9 cellular contexts compared by ENCODE assay signal in the genomic region with DNA sequence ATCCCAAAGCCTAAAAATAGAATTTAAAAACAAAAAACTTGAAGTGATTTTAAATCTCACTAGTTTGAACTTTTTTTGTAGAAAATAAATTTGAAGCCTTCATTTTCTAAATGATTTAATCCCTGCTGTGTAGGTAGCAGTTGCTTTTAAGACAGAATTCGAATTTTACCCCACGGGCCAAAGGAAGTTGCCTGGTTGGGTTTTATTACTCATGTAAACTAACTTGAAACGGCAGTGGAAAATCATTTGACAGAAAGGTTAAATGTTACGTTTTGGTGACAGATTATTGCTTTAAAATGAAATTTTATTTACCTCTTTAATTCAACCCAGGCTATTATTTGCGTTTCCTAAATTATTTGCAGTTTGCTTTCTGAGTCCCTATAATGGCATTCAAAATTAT. TPM values are rescaled to one million over a fixed set of nuclear protein-coding genes. Genes with fewer than 3 reads are reported as not detected.
DNase-seq lines count a peak whose midpoint lies in the region; ATAC-seq and TF ChIP-seq lines count a peak whose summit lies in the region.
"Had no signal": no experiment of that assay in that cellular context is flagged by ENCODE, and none has a peak within 500 bp of the region (broad histone marks: within the 10 kb centered on the region; RNA-seq: fewer than 3 reads in every experiment).

No MANE protein-coding gene starts in this region.

- H3K36me3 Mint-ChIP-seq in T-helper 2 cell treated with Interferon-gamma antibody and Interleukin-4, amounts not matched to agents 5 μg/mL and 100 μg/mL, for 36 hours (ENCODE audit: low read depth), result peaks cover 5% of the 10 kb centered on the region

- H3K27ac ChIP-seq in fibroblast of lung (ENCODE audit: insufficient read depth, low read length) (no peak overlapping the region), skeletal muscle tissue (ENCODE audit: low read depth, low read length) (peak overlapping the region; percentile 83)

- no peak for TF ChIP-seq CTCF in HFF-Myc (IDR thresholded peaks at IDR 0.05; ENCODE audit: low read depth, low read length, missing control alignments)
- no peak for TF ChIP-seq CTCF in fibroblast of lung (conservative IDR thresholded peaks at IDR 0.05 in 1 of 2, IDR thresholded peaks at IDR 0.05 in 1 of 2; ENCODE audit: low read depth in 1 of 2, low read length in 2 of 2)

- H3K4me3 ChIP-seq in HFF-Myc (replicated peaks; ENCODE audit: low read depth, low read length) (peak overlapping the region; percentile 93), fibroblast of lung (replicated peaks in 1 of 4; ENCODE audit: control extremely low read depth in 1 of 4, insufficient read depth in 1 of 4, low read depth in 3 of 4, low read length in 4 of 4) (peak overlapping the region in 3 of 4 experiments; percentile 25 to 94 (median 90)), skeletal muscle tissue (ENCODE audit: low read length in 3 of 3) (peak overlapping the region in 2 of 3 donors; percentile 41 to 93)

- H3K79me2 ChIP-seq in fibroblast of lung (ENCODE audit: control insufficient read depth, insufficient read depth, low read length), result peaks cover 44% of the 10 kb centered on the region

- H3K4me2 ChIP-seq in fibroblast of lung (ENCODE audit: extremely low read depth, insufficient read depth, low read length), result peak overlapping the region; percentile 66

- no peaks in the 10 kb centered on the region for H3K27me3 Mint-ChIP-seq in T-helper 2 cell treated with Interferon-gamma antibody and Interleukin-4, amounts not matched to agents 5 μg/mL and 100 μg/mL, for 36 hours (ENCODE audit: low read depth)

- H3K36me3 ChIP-seq in fibroblast of lung (ENCODE audit: control insufficient read depth, insufficient read depth, low read length), result no peaks in the 10 kb centered on the region
- no peaks in the 10 kb centered on the region for H3K36me3 ChIP-seq in skeletal muscle tissue (ENCODE audit: control insufficient read depth in 3 of 3, insufficient read depth in 3 of 3, low read length in 3 of 3)

- ATAC-seq in GM21717 (IDR thresholded peaks at IDR 0.05; ENCODE audit: unreplicated experiment), result no peak
- no peak for ATAC-seq in HG02870 (IDR thresholded peaks at IDR 0.05; ENCODE audit: unreplicated experiment)
- ATAC-seq: PC-3 had no signal

- H4K20me1 ChIP-seq in fibroblast of lung (ENCODE audit: control insufficient read depth, extremely low read depth, insufficient read depth, low read length), result peaks cover 1% of the 10 kb centered on the region

- H3K4me3 Mint-ChIP-seq in T-helper 2 cell treated with Interferon-gamma antibody and Interleukin-4, amounts not matched to agents 5 μg/mL and 100 μg/mL, for 36 hours, result peak overlapping the region; percentile 98

- H3K9me3 ChIP-seq in fibroblast of lung (ENCODE audit: control insufficient read depth, insufficient read depth, low read depth, low read length) (no peaks in the 10 kb centered on the region), skeletal muscle tissue (ENCODE audit: control insufficient read depth in 3 of 3, low read length in 3 of 3) (no peaks in the 10 kb centered on the region)

- H2AFZ ChIP-seq in fibroblast of lung (ENCODE audit: low read length), result no peak overlapping the region

- H3K27me3 ChIP-seq in fibroblast of lung (ENCODE audit: control insufficient read depth, insufficient read depth, low read length), result no peaks in the 10 kb centered on the region
- no peaks in the 10 kb centered on the region for H3K27me3 ChIP-seq in skeletal muscle tissue (ENCODE audit: control insufficient read depth in 3 of 3, insufficient read depth in 3 of 3, low read length in 3 of 3)

- H3K4me1 ChIP-seq in fibroblast of lung (ENCODE audit: control insufficient read depth, extremely low read depth, insufficient read depth, low read length) (peaks cover 17% of the 10 kb centered on the region), skeletal muscle tissue (ENCODE audit: control insufficient read depth in 3 of 3, insufficient read depth in 3 of 3, low read length in 3 of 3) (peaks cover 28 to 61% (median 53%) of the 10 kb centered on the region in 3 donors)

- H3K9ac ChIP-seq in fibroblast of lung (ENCODE audit: insufficient read depth, low read length) (no peak overlapping the region), skeletal muscle tissue (ENCODE audit: low read depth in 1 of 3, low read length in 3 of 3) (peak overlapping the region in 1 of 3 donors; percentile 94)

- DNase-seq in HFF-Myc (ENCODE audit: extremely low read depth, low read depth) (no peak), fibroblast of lung (ENCODE audit: low read depth in 2 of 2) (no peak), T1000 (lab: John Stamatoyannopoulos, UW) (no peak), NCI-H1694 (lab: John Stamatoyannopoulos, UW) (no peak)
- DNase-seq in T-helper 2 cell treated with Interferon-gamma antibody and Interleukin-4, amounts not matched to agents 5 μg/mL and 100 μg/mL, for 36 hours (ENCODE audit: low spot score), result no peak
- DNase-seq: PC-3 had no signal

- no peaks in the 10 kb centered on the region for H3K9me3 Mint-ChIP-seq in T-helper 2 cell treated with Interferon-gamma antibody and Interleukin-4, amounts not matched to agents 5 μg/mL and 100 μg/mL, for 36 hours

- peaks cover 58% of the 10 kb centered on the region for H3K4me1 Mint-ChIP-seq in T-helper 2 cell treated with Interferon-gamma antibody and Interleukin-4, amounts not matched to agents 5 μg/mL and 100 μg/mL, for 36 hours (ENCODE audit: low read depth)

- peak overlapping the region; percentile 91 for H3K27ac Mint-ChIP-seq in T-helper 2 cell treated with Interferon-gamma antibody and Interleukin-4, amounts not matched to agents 5 μg/mL and 100 μg/mL, for 36 hours

RNA-seq across cellular contexts. Expression of a gene that starts 2.0 kb away (rescaled TPM):
- total RNA-seq in fibroblast of lung (8.2 and 18.5 TPM in 2 replicates), skeletal muscle tissue (9.4 TPM)
- polyA plus RNA-seq in fibroblast of lung, result 88.1 and 95.6 TPM in 2 replicates
- 36.1 and 39.0 TPM in 2 replicates for polyA plus RNA-seq in fibroblast of lung (2012)
- 36.0 and 39.2 TPM in 2 replicates for polyA minus RNA-seq in fibroblast of lung (ENCODE audit: low replicate concordance)
